Comparison of ENCODE assay signal across 8 cellular contexts in genomic region chr1:53195913-53196484, GRCh38. TPM values are rescaled to one million over a fixed set of nuclear protein-coding genes. Genes with fewer than 3 reads are reported as not detected.
A peak's percentile ranks its signal among the peaks of the same experiment; 100 is the strongest.
DNase-seq lines count a peak whose midpoint lies in the region; TF ChIP-seq lines count a peak whose summit lies in the region.

No MANE protein-coding gene starts in this region.

- peaks cover 2% of the 10 kb centered on the region for H3K27me3 Mint-ChIP-seq in HFFc6 (ENCODE audit: insufficient read depth)

- peaks cover 37% of the 10 kb centered on the region for H3K4me1 Mint-ChIP-seq in HFFc6 (ENCODE audit: low read depth)

- H3K4me2 ChIP-seq in skeletal muscle satellite cell (ENCODE audit: low read length) = peak overlapping the region; percentile 90

- peak overlapping the region; percentile 96 for H3K27ac Mint-ChIP-seq in HFFc6

- H3K36me3 ChIP-seq in cardiac muscle cell (no peaks in the 10 kb centered on the region), skeletal muscle satellite cell (ENCODE audit: insufficient read depth, low read length) (no peaks in the 10 kb centered on the region)

- H3K9ac ChIP-seq in skeletal muscle satellite cell (ENCODE audit: low read depth, low read length) = peak overlapping the region; percentile 99

- H3K4me1 ChIP-seq in cardiac muscle cell (ENCODE audit: low read depth) (peaks cover 20% of the 10 kb centered on the region), skeletal muscle satellite cell (ENCODE audit: control insufficient read depth, insufficient read depth, low read length) (peaks cover 25% of the 10 kb centered on the region)

- H3K36me3 Mint-ChIP-seq in HFFc6 (ENCODE audit: low read depth) = peaks cover 10% of the 10 kb centered on the region

- H3K9me3 ChIP-seq in cardiac muscle cell (ENCODE audit: low read depth) (no peaks in the 10 kb centered on the region), skeletal muscle satellite cell (replicated peaks; ENCODE audit: low read length) (no peaks in the 10 kb centered on the region)

- DNase-seq in GM12865 (ENCODE audit: low read depth) = no peak
- no peak for DNase-seq in HFFc6
- no peak for DNase-seq in cardiac muscle cell (ENCODE audit: low read depth in 1 of 2, low spot score in 1 of 2)
- no peak for DNase-seq in activated CD8-positive, alpha-beta memory T cell treated with anti-CD3 and anti-CD28 coated beads for 24 hours
- no peak for DNase-seq in H4 (ENCODE audit: low spot score)
- no peak for DNase-seq in HK-2 (ENCODE audit: unreplicated experiment)

- H3K27ac ChIP-seq in VCaP = peak overlapping the region; percentile 89
- no peak overlapping the region for H3K27ac ChIP-seq in cardiac muscle cell

- H3K4me3 ChIP-seq in GM12865 (ENCODE audit: low read depth, low read length) (peak overlapping the region; percentile 79), cardiac muscle cell (peak overlapping the region; percentile 71), skeletal muscle satellite cell (ENCODE audit: low read length) (peak overlapping the region; percentile 91)

- H3K4me3 Mint-ChIP-seq in HFFc6 = peak overlapping the region; percentile 95

- no peaks in the 10 kb centered on the region for H3K9me3 Mint-ChIP-seq in HFFc6

- TF ChIP-seq CTCF in GM12865 (IDR thresholded peaks at IDR 0.05; ENCODE audit: insufficient read depth, low read depth, low read length, missing control alignments) (no peak), HFFc6 (IDR thresholded peaks at IDR 0.05) (no peak), VCaP (conservative IDR thresholded peaks at IDR 0.05) (no peak), cardiac muscle cell (IDR thresholded peaks at IDR 0.05; ENCODE audit: low read depth, low read length) (no peak)

- H3K27me3 ChIP-seq in cardiac muscle cell (no peaks in the 10 kb centered on the region), skeletal muscle satellite cell (ENCODE audit: control insufficient read depth, insufficient read depth, low read length) (no peaks in the 10 kb centered on the region)

RNA-seq across cellular contexts. Expression of gene CPT2, which starts 0.6 kb away (rescaled TPM):
- total RNA-seq in HFFc6 (2021; fragmentation: NEBNext Ultra II Directional; extraction: Animal tissue kit (Norgen Biotek cat#: 25700)) = 10 to 100 TPM; 12.0 to 14.4 (median 12.7) TPM
- total RNA-seq in cardiac muscle cell = 47.1 and 60.8 TPM in 2 replicates
- 52.3 and 60.1 TPM in 2 replicates for polyA plus RNA-seq in cardiac muscle cell
- 16.2 and 16.5 TPM in 2 replicates for total RNA-seq in skeletal muscle satellite cell (2012; rRNA removed)
- 23.3 and 30.6 TPM in 2 replicates for total RNA-seq in H4 (2014; rRNA removed; shearing (Covaris generic))

RNA-seq across cellular contexts. Expression of gene CZIB, which starts 24.4 kb away (rescaled TPM):
- total RNA-seq in HFFc6 (2021; fragmentation: NEBNext Ultra II Directional; extraction: Animal tissue kit (Norgen Biotek cat#: 25700)) = 10 to 100 TPM; 44.6 to 54.9 (median 49.6) TPM
- 49.7 and 62.2 TPM in 2 replicates for total RNA-seq in cardiac muscle cell
- polyA plus RNA-seq in cardiac muscle cell = 83.7 and 94.4 TPM in 2 replicates
- 34.5 and 38.3 TPM in 2 replicates for total RNA-seq in skeletal muscle satellite cell (2012; rRNA removed)
- 86.8 and 87.1 TPM in 2 replicates for total RNA-seq in H4 (2014; rRNA removed; shearing (Covaris generic))

RNA-seq across cellular contexts. Expression of gene MAGOH, which starts 42.3 kb away (rescaled TPM):
- total RNA-seq in HFFc6 (2021; fragmentation: NEBNext Ultra II Directional; extraction: Animal tissue kit (Norgen Biotek cat#: 25700)) = 10 to 100 TPM; 34.9 to 54.2 (median 47.1) TPM
- total RNA-seq in cardiac muscle cell = 30.9 and 36.6 TPM in 2 replicates
- 24.6 and 27.9 TPM in 2 replicates for polyA plus RNA-seq in cardiac muscle cell
- total RNA-seq in skeletal muscle satellite cell (2012; rRNA removed) = 23.6 and 25.9 TPM in 2 replicates
- total RNA-seq in H4 (2014; rRNA removed; shearing (Covaris generic)) = 51.0 and 80.6 TPM in 2 replicates

RNA-seq across cellular contexts. Expression of gene SLC1A7, which starts 53.6 kb away (rescaled TPM):
- under 1 TPM in 1 of 6 experiments, not detected in 5; 0.09 TPM for total RNA-seq in HFFc6 (2021; fragmentation: NEBNext Ultra II Directional; extraction: Animal tissue kit (Norgen Biotek cat#: 25700))
- not detected in 2 replicates for total RNA-seq in cardiac muscle cell
- polyA plus RNA-seq in cardiac muscle cell = 0.15 TPM in 1 of 2 replicates, not detected in the other
- total RNA-seq in skeletal muscle satellite cell (2012; rRNA removed) = 0.25 TPM in 1 of 2 replicates, not detected in the other
- total RNA-seq in H4 (2014; rRNA removed; shearing (Covaris generic)) = 0.60 and 2.4 TPM in 2 replicates
